9 cellular contexts compared by ENCODE assay signal in the genomic region with DNA sequence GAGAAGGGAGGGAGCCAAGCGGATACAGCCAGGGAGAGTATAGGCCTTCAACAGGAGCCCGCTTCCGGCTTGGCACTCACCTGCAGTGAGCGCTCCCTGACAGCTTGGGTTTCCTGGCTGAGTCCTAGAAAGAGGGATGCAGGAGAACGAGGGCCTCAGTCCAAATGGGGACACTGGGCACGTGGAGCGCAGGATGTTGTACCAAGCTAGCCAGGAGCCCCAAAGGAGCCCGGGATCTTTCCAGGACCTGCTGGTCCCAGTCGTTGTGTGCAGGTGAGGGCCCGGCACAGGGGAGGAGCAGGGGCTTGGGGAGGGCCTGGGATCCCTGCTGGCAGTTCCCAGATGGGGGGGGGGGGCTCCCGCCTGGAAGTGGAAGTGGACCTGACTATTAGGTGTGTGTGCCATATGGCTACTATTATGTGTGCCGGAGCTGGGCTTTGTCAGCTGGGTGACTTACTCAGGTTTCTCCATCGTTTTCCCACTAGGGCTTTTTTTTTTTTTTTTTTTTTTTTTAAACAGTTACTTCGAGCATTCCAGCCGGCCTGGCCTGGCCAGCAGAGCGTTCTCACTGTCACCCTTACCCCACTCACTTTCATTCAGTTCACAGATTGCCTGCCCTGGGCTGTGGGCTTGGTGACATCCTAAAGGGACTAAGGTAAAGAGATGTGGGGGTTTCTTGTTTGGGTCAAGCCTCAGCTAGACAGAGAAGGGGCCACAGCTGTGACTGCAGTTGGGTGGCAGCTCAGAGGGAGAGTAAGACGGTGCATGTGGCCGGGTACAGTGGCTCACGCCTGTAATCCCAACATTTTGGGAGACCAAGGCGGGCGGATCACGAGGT. TPM values are rescaled to one million over a fixed set of nuclear protein-coding genes. Genes with fewer than 3 reads are reported as not detected.
DNase-seq lines count a peak whose midpoint lies in the region; ATAC-seq and TF ChIP-seq lines count a peak whose summit lies in the region.
"Had no signal": no experiment of that assay in that cellular context is flagged by ENCODE, and none has a peak within 500 bp of the region (broad histone marks: within the 10 kb centered on the region; RNA-seq: fewer than 3 reads in every experiment).

No MANE protein-coding gene starts in this region.

- no peak for TF ChIP-seq POLR2A in Peyer's patch (IDR thresholded peaks at IDR 0.05)
- no peak for TF ChIP-seq POLR2A in tibial nerve (IDR thresholded peaks at IDR 0.05)

- H3K36me3 ChIP-seq in Peyer's patch (peaks cover 0 to 5% (median 0%) of the 10 kb centered on the region in 3 donors), ectodermal cell (ENCODE audit: control insufficient read depth, insufficient read depth, low read length) (no peaks in the 10 kb centered on the region), mucosa of stomach (ENCODE audit: control insufficient read depth, insufficient read depth, low read length) (no peaks in the 10 kb centered on the region), tibial nerve (no peaks in the 10 kb centered on the region)

- peaks cover 0 to 49% (median 10%) of the 10 kb centered on the region in 4 donors for H3K4me1 ChIP-seq in Peyer's patch
- H3K4me1 ChIP-seq in ectodermal cell (ENCODE audit: control insufficient read depth, insufficient read depth, low read length) = peaks cover 29% of the 10 kb centered on the region
- peaks cover 42% of the 10 kb centered on the region for H3K4me1 ChIP-seq in mucosa of stomach (ENCODE audit: control insufficient read depth, insufficient read depth, low read length)
- peaks cover 0 to 75% (median 34%) of the 10 kb centered on the region in 4 donors for H3K4me1 ChIP-seq in tibial nerve

- TF ChIP-seq EP300 in tibial nerve (IDR thresholded peaks at IDR 0.05) = no peak

- 82 to 85% methylated on average over 19 to 21 of the region's 22 CpGs for WGBS in ectodermal cell, 2 experiments
- 73 to 80% methylated on average over 15 to 22 of the region's 22 CpGs for WGBS in tibial nerve, 2 donors

- H3K9me3 ChIP-seq in Peyer's patch (no peaks in the 10 kb centered on the region), ectodermal cell (ENCODE audit: control insufficient read depth, low read length) (no peaks in the 10 kb centered on the region), mucosa of stomach (ENCODE audit: control insufficient read depth, low read length) (no peaks in the 10 kb centered on the region), tibial nerve (no peaks in the 10 kb centered on the region)

- H3K27me3 ChIP-seq in Peyer's patch (no peaks in the 10 kb centered on the region), ectodermal cell (ENCODE audit: control insufficient read depth, insufficient read depth, low read length, poor library complexity, severe bottlenecking) (peaks cover 12% of the 10 kb centered on the region), mucosa of stomach (ENCODE audit: control insufficient read depth, insufficient read depth, low read length) (peaks cover 4% of the 10 kb centered on the region), tibial nerve (no peaks in the 10 kb centered on the region)

- no peak for DNase-seq in Peyer's patch
- no peak for DNase-seq in tibial nerve (ENCODE audit: low spot score in 2 of 2)
- DNase-seq in T-helper 9 cell = no peak
- no peak for DNase-seq in left lobe of liver (ENCODE audit: low spot score)
- DNase-seq: NCI-H146 had no signal

- no peak for TF ChIP-seq CTCF in Peyer's patch (IDR thresholded peaks at IDR 0.05)
- no peak for TF ChIP-seq CTCF in tibial nerve (IDR thresholded peaks at IDR 0.05)

- ATAC-seq in GM21528 (IDR thresholded peaks at IDR 0.05; ENCODE audit: low FRiP score, unreplicated experiment) = no peak
- no peak for ATAC-seq in left lobe of liver
- ATAC-seq in activated CD4-positive, CD25-positive, alpha-beta regulatory T cell treated with anti-CD3 and anti-CD28 coated beads, Interleukin-2, amount 50 U/mL, for 24 hours = no peak

- H3K27ac ChIP-seq in Peyer's patch (peak overlapping the region; percentile 73 to 86 (median 78)), ectodermal cell (ENCODE audit: insufficient read depth, low read depth, low read length, poor library complexity, severe bottlenecking) (no peak overlapping the region), tibial nerve (peak overlapping the region; percentile 81 to 92 (median 86))

- H3K9ac ChIP-seq in mucosa of stomach (ENCODE audit: low read length) = peak overlapping the region; percentile 75

- H3K4me3 ChIP-seq in Peyer's patch (peak overlapping the region in 2 of 4 donors; percentile 94 to 97), ectodermal cell (ENCODE audit: insufficient read depth, low read depth, low read length) (peak overlapping the region; percentile 22), mucosa of stomach (ENCODE audit: low read length) (no peak overlapping the region), tibial nerve (peak overlapping the region in 1 of 4 donors; percentile 64)

RNA-seq across cellular contexts. Expression of a gene that starts 3.8 kb away (rescaled TPM):
- total RNA-seq in Peyer's patch (100 to 1,000 TPM in 2 of 4 donors, 10 to 100 TPM in 2; 91.6 to 123 (median 101) TPM), tibial nerve (100 to 1,000 TPM in 2 of 4 donors, 10 to 100 TPM in 2; 40.0 to 114 (median 87.2) TPM), left lobe of liver (54.7 TPM)
- 72.8 TPM for polyA plus RNA-seq in ectodermal cell (2013, experiment 1 of 4)
- polyA plus RNA-seq in ectodermal cell (2013, experiment 2 of 4) = 63.8 TPM
- polyA plus RNA-seq in ectodermal cell (2013, experiment 3 of 4) = 55.5 TPM
- 62.2 TPM for polyA plus RNA-seq in ectodermal cell (2013, experiment 4 of 4)

RNA-seq across cellular contexts. Expression of a gene that starts 6.8 kb away (rescaled TPM):
- total RNA-seq in Peyer's patch (100 to 1,000 TPM in 2 of 4 donors, 10 to 100 TPM in 2; 38.0 to 113 (median 100) TPM), tibial nerve (10 to 100 TPM; 24.3 to 61.5 (median 33.8) TPM), left lobe of liver (60.4 TPM)
- 45.6 TPM for polyA plus RNA-seq in ectodermal cell (2013, experiment 1 of 4)
- polyA plus RNA-seq in ectodermal cell (2013, experiment 2 of 4) = 38.3 TPM
- 41.6 TPM for polyA plus RNA-seq in ectodermal cell (2013, experiment 3 of 4)
- polyA plus RNA-seq in ectodermal cell (2013, experiment 4 of 4) = 41.5 TPM

RNA-seq across cellular contexts. Expression of a gene that starts 9.5 kb away (rescaled TPM):
- total RNA-seq in Peyer's patch = 100 to 1,000 TPM in 3 of 4 donors, 10 to 100 TPM in 1; 99.0 to 239 (median 158) TPM
- 55.1 TPM for polyA plus RNA-seq in ectodermal cell (2013, experiment 1 of 4)
- 44.8 TPM for polyA plus RNA-seq in ectodermal cell (2013, experiment 2 of 4)
- polyA plus RNA-seq in ectodermal cell (2013, experiment 3 of 4) = 48.3 TPM
- polyA plus RNA-seq in ectodermal cell (2013, experiment 4 of 4) = 55.4 TPM
- total RNA-seq in tibial nerve = 100 to 1,000 TPM in 1 of 4 donors, 10 to 100 TPM in 3; 69.9 to 139 (median 79.7) TPM
- total RNA-seq in left lobe of liver = 61.3 TPM

RNA-seq across cellular contexts. Expression of a gene that starts 30.7 kb away (rescaled TPM):
- total RNA-seq in Peyer's patch (100 to 1,000 TPM; 101 to 143 (median 121) TPM), tibial nerve (100 to 1,000 TPM in 1 of 4 donors, 10 to 100 TPM in 3; 74.3 to 111 (median 91.4) TPM), left lobe of liver (83.1 TPM)
- polyA plus RNA-seq in ectodermal cell (2013, experiment 1 of 4) = 86.2 TPM
- polyA plus RNA-seq in ectodermal cell (2013, experiment 2 of 4) = 81.1 TPM
- polyA plus RNA-seq in ectodermal cell (2013, experiment 3 of 4) = 63.2 TPM
- polyA plus RNA-seq in ectodermal cell (2013, experiment 4 of 4) = 71.0 TPM

RNA-seq across cellular contexts. Expression of a gene that starts 32.4 kb away (rescaled TPM):
- total RNA-seq in Peyer's patch = 10 to 100 TPM in 3 of 4 donors, 1 to 10 TPM in 1; 6.9 to 15.4 (median 13.8) TPM
- polyA plus RNA-seq in ectodermal cell (2013, experiment 1 of 4) = 17.6 TPM
- polyA plus RNA-seq in ectodermal cell (2013, experiment 2 of 4) = 15.2 TPM
- polyA plus RNA-seq in ectodermal cell (2013, experiment 3 of 4) = 15.4 TPM
- polyA plus RNA-seq in ectodermal cell (2013, experiment 4 of 4) = 18.9 TPM
- total RNA-seq in tibial nerve = 10 to 100 TPM in 1 of 4 donors, 1 to 10 TPM in 3; 3.6 to 13.1 (median 7.1) TPM
- 9.6 TPM for total RNA-seq in left lobe of liver
